In the genomic region with DNA sequence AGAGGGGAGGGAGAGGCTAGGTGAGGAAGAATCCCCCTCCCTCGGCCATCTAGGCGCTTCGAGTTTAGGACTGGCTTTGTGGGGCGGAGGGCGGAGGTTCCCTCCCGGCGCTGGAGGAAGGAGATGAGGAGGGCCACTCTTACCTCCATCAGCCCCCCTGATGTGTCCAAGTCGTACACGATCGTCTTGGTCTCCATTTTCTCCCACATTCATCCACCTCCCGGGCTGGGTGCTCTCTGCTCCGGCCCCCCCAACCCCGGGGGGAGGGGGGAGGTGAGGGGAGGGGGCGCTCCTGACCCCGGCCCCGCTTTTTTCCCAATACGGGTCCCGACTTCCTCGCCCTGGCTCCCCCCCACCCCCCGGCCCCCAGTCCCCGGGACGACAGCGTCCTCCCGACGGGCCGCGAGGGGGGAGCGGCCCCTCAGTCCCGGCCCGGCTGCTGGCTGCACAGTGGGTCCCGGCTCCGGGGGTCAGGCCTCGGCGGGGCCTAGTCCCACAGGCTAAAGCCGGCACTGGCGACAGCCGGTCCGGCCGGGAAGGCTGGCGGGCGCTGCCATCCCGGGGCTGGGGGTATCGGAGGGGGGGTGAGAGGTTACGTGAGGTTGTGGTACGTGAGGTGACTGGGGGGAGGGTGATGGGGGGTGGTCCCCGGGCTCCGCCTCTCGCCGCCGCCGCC, we compare ENCODE assay signal across 8 cellular contexts. TPM values are rescaled to one million over a fixed set of nuclear protein-coding genes. Genes with fewer than 3 reads are reported as not detected.
DNase-seq lines count a peak whose midpoint lies in the region; ATAC-seq and TF ChIP-seq lines count a peak whose summit lies in the region.

No MANE protein-coding gene starts in this region.

- BruUV-seq in Caco-2 (replicated peaks; lab: Mats Ljungman, UMichigan) = no TSS peak

- no peaks in the 10 kb centered on the region for H3K4me1 Mint-ChIP-seq in Caco-2 (ENCODE audit: low read depth, unreplicated experiment)
- peaks cover 20 to 25% (median 21%) of the 10 kb centered on the region in 3 donors for H3K4me1 Mint-ChIP-seq in IgD-negative memory B cell
- H3K4me1 Mint-ChIP-seq in naive thymus-derived CD8-positive, alpha-beta T cell = peaks cover 15 to 30% (median 28%) of the 10 kb centered on the region in 4 donors

- H3K4me3 Mint-ChIP-seq in Caco-2 (ENCODE audit: unreplicated experiment) = no peak overlapping the region
- H3K4me3 Mint-ChIP-seq in IgD-negative memory B cell = peak overlapping the region; percentile 92 to 97 (median 96)
- H3K4me3 Mint-ChIP-seq in naive thymus-derived CD8-positive, alpha-beta T cell = peak overlapping the region in 9 of 10 donors; percentile 94 to 98 (median 95)

- H3K27ac ChIP-seq in cingulate gyrus (ENCODE audit: low read depth, low read length) = peak overlapping the region; percentile 93

- no peak for DNase-seq in Caco-2
- DNase-seq in naive thymus-derived CD8-positive, alpha-beta T cell = no peak
- no peak for DNase-seq in SKM-1 treated with dmso at 0.1 percent for 144 hours (lab: John Stamatoyannopoulos, UW; ENCODE audit: unreplicated experiment)
- no peak for DNase-seq in DMS153 (lab: John Stamatoyannopoulos, UW)
- DNase-seq in OCI-M2 (lab: John Stamatoyannopoulos, UW; ENCODE audit: unreplicated experiment) = no peak

- ATAC-seq in naive thymus-derived CD8-positive, alpha-beta T cell = no peak
- no peak for ATAC-seq in GM19324 (IDR thresholded peaks at IDR 0.05; ENCODE audit: low FRiP score, unreplicated experiment)

- H3K9me3 ChIP-seq in Caco-2 = no peaks in the 10 kb centered on the region

- H3K9me3 Mint-ChIP-seq in Caco-2 (ENCODE audit: unreplicated experiment) = no peaks in the 10 kb centered on the region
- no peaks in the 10 kb centered on the region for H3K9me3 Mint-ChIP-seq in IgD-negative memory B cell
- H3K9me3 Mint-ChIP-seq in naive thymus-derived CD8-positive, alpha-beta T cell = no peaks in the 10 kb centered on the region

- POLR2A ChIA-PET in Caco-2 (lab: Charles Lee) = interaction anchor here (0.6 to 1.6 kb wide), 16 partner anchors 13 to 615 kb away, joined by 3 to 11 read pairs (median 6); a partner anchor contains a TSS
- POLR2A ChIA-PET in naive thymus-derived CD8-positive, alpha-beta T cell (lab: Charles Lee) = interaction anchor here (0.8 to 6.0 kb wide), 39 partner anchors 9 to 1891 kb away, joined by 3 to 112 read pairs (median 7); a partner anchor contains a TSS

- H3K27me3 ChIP-seq in Caco-2 (replicated peaks; ENCODE audit: control insufficient read depth, insufficient read depth, low read length) = no peaks in the 10 kb centered on the region

- H3K36me3 ChIP-seq in Caco-2 (ENCODE audit: control insufficient read depth, insufficient read depth, low read length) = no peaks in the 10 kb centered on the region

- intact Hi-C loops in Caco-2 (cut with micrococcal nuclease; ENCODE audit: unreplicated experiment) = loop anchor here (5.0 kb wide), 2 partner anchors 206 to 209 kb away; a partner anchor contains a TSS

- H3K4me3 ChIP-seq in Caco-2 (ENCODE audit: low read depth, low read length) = peak overlapping the region; percentile 88

- CTCF ChIA-PET in Caco-2 (lab: Charles Lee) = interaction anchor here (0.7 to 1.6 kb wide), 16 partner anchors 12 to 340 kb away, joined by 3 to 21 read pairs (median 5); a partner anchor contains a TSS

- no peak for TF ChIP-seq CTCF in Caco-2 (IDR thresholded peaks at IDR 0.05; ENCODE audit: insufficient read depth in 1 of 2, low read depth in 1 of 2, low read length in 1 of 2, severe bottlenecking in 1 of 2, unreplicated experiment in 1 of 2)

- H3K4me1 ChIP-seq in Caco-2 = peaks cover 10% of the 10 kb centered on the region

- no peaks in the 10 kb centered on the region for H3K27me3 Mint-ChIP-seq in Caco-2 (ENCODE audit: insufficient read depth, unreplicated experiment)
- no peaks in the 10 kb centered on the region for H3K27me3 Mint-ChIP-seq in IgD-negative memory B cell
- H3K27me3 Mint-ChIP-seq in naive thymus-derived CD8-positive, alpha-beta T cell = no peaks in the 10 kb centered on the region

- H3K27ac Mint-ChIP-seq in Caco-2 (ENCODE audit: unreplicated experiment) (peak overlapping the region; percentile 96), IgD-negative memory B cell (peak overlapping the region; percentile 94 to 97 (median 96))
- peak overlapping the region; percentile 86 to 98 (median 97) for H3K27ac Mint-ChIP-seq in naive thymus-derived CD8-positive, alpha-beta T cell

- H3K36me3 Mint-ChIP-seq in Caco-2 (ENCODE audit: insufficient read depth, unreplicated experiment) (peaks cover 27% of the 10 kb centered on the region), IgD-negative memory B cell (no peaks in the 10 kb centered on the region)
- peaks cover 0 to 10% (median 0%) of the 10 kb centered on the region in 3 donors for H3K36me3 Mint-ChIP-seq in naive thymus-derived CD8-positive, alpha-beta T cell

RNA-seq across cellular contexts. Expression of a gene that starts 0.4 kb away (rescaled TPM):
- total RNA-seq in Caco-2 (2022) = 49.9 and 56.5 TPM in 2 replicates
- polyA plus RNA-seq in IgD-negative memory B cell = 11.6 TPM
- total RNA-seq in naive thymus-derived CD8-positive, alpha-beta T cell = 100 to 1,000 TPM; 117 to 124 TPM
- 10 to 100 TPM in 1 of 3 donors, 1 to 10 TPM in 2; 5.2 to 12.0 (median 6.2) TPM for polyA plus RNA-seq in naive thymus-derived CD8-positive, alpha-beta T cell

RNA-seq across cellular contexts. Expression of a gene that starts 48.0 kb away (rescaled TPM):
- 32.8 and 38.0 TPM in 2 replicates for total RNA-seq in Caco-2 (2022)
- 17.1 TPM for polyA plus RNA-seq in IgD-negative memory B cell
- 10 to 100 TPM; 46.1 to 47.3 TPM for total RNA-seq in naive thymus-derived CD8-positive, alpha-beta T cell
- 10 to 100 TPM; 17.1 to 22.8 (median 19.4) TPM for polyA plus RNA-seq in naive thymus-derived CD8-positive, alpha-beta T cell

RNA-seq across cellular contexts. Expression of a gene that starts 53.4 kb away (rescaled TPM):
- 182 and 189 TPM in 2 replicates for total RNA-seq in Caco-2 (2022)
- 400 TPM for polyA plus RNA-seq in IgD-negative memory B cell
- 100 to 1,000 TPM; 206 to 213 TPM for total RNA-seq in naive thymus-derived CD8-positive, alpha-beta T cell
- 100 to 1,000 TPM; 230 to 253 (median 237) TPM for polyA plus RNA-seq in naive thymus-derived CD8-positive, alpha-beta T cell

RNA-seq across cellular contexts. Expression of a gene that starts 54.9 kb away (rescaled TPM):
- total RNA-seq in Caco-2 (2022) = not detected in 2 replicates
- 1.3 TPM for polyA plus RNA-seq in IgD-negative memory B cell
- not detected for total RNA-seq in naive thymus-derived CD8-positive, alpha-beta T cell
- polyA plus RNA-seq in naive thymus-derived CD8-positive, alpha-beta T cell = 1 to 10 TPM in 1 of 3 donors, under 1 TPM in 2; 0.40 to 1.5 (median 0.85) TPM
